Comparison of ENCODE assay signal across 1 cellular context in the genomic region with DNA sequence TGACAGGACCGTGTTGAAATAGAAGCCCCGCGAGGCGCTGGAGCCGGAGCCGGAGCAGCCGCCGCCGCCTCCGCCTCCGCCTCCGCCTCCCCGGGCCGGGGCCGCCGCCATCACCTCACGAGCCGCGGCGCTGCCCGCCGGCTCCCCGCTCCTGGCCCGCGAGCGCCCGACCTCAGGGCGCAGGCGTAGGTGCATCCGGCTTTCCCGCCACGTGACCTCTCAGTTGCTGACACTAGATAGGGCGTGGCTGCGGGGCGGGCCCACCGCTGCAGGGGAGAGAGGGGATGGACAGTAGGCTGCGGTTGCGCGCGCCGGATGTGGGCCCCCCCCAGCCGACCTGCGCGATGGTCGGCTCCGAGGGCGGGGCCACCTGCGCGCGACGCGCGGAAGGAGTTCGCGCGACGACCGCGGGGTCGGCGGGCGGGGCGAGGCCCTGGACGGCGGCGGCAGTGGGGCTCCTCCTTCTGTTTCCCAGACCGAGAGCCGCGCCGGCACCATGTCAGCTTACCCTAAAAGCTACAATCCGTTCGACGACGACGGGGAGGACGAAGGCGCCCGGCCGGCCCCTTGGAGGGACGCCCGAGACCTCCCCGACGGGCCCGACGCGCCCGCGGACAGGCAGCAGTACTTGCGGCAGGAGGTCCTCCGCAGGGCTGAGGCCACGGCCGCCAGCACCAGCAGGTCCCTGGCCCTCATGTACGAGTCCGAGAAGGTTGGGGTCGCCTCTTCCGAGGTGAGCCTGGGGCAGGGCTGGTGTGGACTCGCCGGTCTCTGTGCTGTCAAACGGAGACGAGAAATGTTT.
TF ChIP-seq lines count a peak whose summit lies in the region.

A gene (minus strand): TSS at position 197 of the 802 bp plus-strand sequence. CDS start 86 bp downstream, at position 111.
A gene (plus strand): TSS at position 393 of the 802 bp plus-strand sequence. CDS start 104 bp downstream, at position 497.

TF ChIP-seq in A549, 52 proteins besides CTCF, POLR2A, EP300 and RAD21 (continued from another document):
- TF ChIP-seq ESRRA (IDR thresholded peaks at IDR 0.05; ENCODE audit: borderline replicate concordance, low read length), result no peak
- TF ChIP-seq, protein P1, sequence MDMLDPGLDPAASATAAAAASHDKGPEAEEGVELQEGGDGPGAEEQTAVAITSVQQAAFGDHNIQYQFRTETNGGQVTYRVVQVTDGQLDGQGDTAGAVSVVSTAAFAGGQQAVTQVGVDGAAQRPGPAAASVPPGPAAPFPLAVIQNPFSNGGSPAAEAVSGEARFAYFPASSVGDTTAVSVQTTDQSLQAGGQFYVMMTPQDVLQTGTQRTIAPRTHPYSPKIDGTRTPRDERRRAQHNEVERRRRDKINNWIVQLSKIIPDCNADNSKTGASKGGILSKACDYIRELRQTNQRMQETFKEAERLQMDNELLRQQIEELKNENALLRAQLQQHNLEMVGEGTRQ (IDR thresholded peaks at IDR 0.05), result peak; percentile 90
- TF ChIP-seq, protein P2, sequence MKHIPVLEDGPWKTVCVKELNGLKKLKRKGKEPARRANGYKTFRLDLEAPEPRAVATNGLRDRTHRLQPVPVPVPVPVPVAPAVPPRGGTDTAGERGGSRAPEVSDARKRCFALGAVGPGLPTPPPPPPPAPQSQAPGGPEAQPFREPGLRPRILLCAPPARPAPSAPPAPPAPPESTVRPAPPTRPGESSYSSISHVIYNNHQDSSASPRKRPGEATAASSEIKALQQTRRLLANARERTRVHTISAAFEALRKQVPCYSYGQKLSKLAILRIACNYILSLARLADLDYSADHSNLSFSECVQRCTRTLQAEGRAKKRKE (CRISPR knock-in tag; IDR thresholded peaks at IDR 0.05; ENCODE audit: low read depth), result no peak
